ENCODE assay signal across 1 cellular context in genomic region chr22:38744981-38745380, GRCh38.
TF ChIP-seq lines count a peak whose summit lies in the region.

No MANE protein-coding gene starts in this region.

TF ChIP-seq in WTC11, 78 proteins besides CTCF, POLR2A, EP300 and RAD21 (continued from another document):
- TF ChIP-seq AFF4 (CRISPR knock-in tag; IDR thresholded peaks at IDR 0.05; ENCODE audit: borderline replicate concordance) (no peak), SMAD3 (CRISPR knock-in tag; IDR thresholded peaks at IDR 0.05; ENCODE audit: borderline replicate concordance) (no peak), GABPB1 (CRISPR knock-in tag; IDR thresholded peaks at IDR 0.05) (no peak), ATF2 (CRISPR knock-in tag; IDR thresholded peaks at IDR 0.05; ENCODE audit: borderline replicate concordance, low read depth) (no peak), ZNF138 (CRISPR knock-in tag; conservative IDR thresholded peaks at IDR 0.05) (no peak), ZMAT4 (CRISPR knock-in tag; IDR thresholded peaks at IDR 0.05) (no peak), USF2 (CRISPR knock-in tag; IDR thresholded peaks at IDR 0.05) (no peak; the same call in 1 of the 2 replicates), ZNF263 (CRISPR knock-in tag; IDR thresholded peaks at IDR 0.05; ENCODE audit: low read depth) (no peak), SOX15 (CRISPR knock-in tag; IDR thresholded peaks at IDR 0.05) (no peak), GRHL2 (CRISPR knock-in tag; IDR thresholded peaks at IDR 0.05; ENCODE audit: insufficient replicate concordance, severe bottlenecking) (no peak), HMGXB4 (CRISPR knock-in tag; IDR thresholded peaks at IDR 0.05) (no peak), ESRRA (CRISPR knock-in tag; IDR thresholded peaks at IDR 0.05; ENCODE audit: borderline replicate concordance) (no peak)
